In the genomic region with DNA sequence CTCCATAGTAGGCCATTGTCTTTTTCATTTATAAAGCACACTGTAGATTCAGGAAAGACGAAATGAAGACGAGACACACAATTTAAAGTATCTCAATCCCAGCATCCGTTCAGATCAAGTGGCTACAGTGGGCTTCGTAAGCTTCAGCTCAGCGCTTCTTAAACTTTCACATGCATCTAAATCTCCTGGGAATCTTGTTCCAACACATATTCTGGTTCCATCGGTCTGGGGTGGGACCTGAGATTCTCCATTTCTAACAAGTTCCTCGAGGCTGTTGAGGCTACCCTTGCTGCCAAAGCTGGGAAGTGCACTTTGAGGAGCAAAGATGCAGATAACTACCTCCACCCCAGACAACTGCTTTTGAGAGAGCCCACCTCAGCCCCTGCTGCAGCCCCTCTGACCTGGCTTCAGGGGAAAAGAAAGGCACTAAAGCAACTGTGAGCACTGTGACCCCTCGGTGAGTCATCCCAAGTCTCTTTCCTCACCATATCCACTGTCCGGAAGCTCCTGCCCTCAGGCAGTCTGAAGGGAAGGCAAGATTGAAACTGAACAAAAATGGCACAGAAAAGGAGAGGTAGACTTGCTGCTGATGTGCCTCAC, we compare ENCODE assay signal across 10 cellular contexts.
DNase-seq lines count a peak whose midpoint lies in the region; TF ChIP-seq lines count a peak whose summit lies in the region.
"Had no signal": no experiment of that assay in that cellular context is flagged by ENCODE, and none has a peak within 500 bp of the region (broad histone marks: within the 10 kb centered on the region; RNA-seq: fewer than 3 reads in every experiment).

No MANE protein-coding gene starts in this region.

- H2BK5ac ChIP-seq in H9 (ENCODE audit: insufficient read length, low read length): no peak overlapping the region

- no peaks in the 10 kb centered on the region for H3K27me3 Mint-ChIP-seq in H9 (ENCODE audit: low read depth)
- peaks cover 6% of the 10 kb centered on the region for H3K27me3 Mint-ChIP-seq in T-helper 2 cell treated with Interferon-gamma antibody and Interleukin-4, amounts not matched to agents 5 μg/mL and 100 μg/mL, for 36 hours (ENCODE audit: low read depth)

- no peaks in the 10 kb centered on the region for H3K79me1 ChIP-seq in H9 (ENCODE audit: insufficient read depth, low read depth, low read length, poor library complexity, severe bottlenecking)

- H2BK12ac ChIP-seq in H9 (ENCODE audit: insufficient read length, low read depth, low read length): no peak overlapping the region

- peaks cover 23 to 29% of the 10 kb centered on the region in 2 experiments for H3K4me1 Mint-ChIP-seq in H9
- peaks cover 14% of the 10 kb centered on the region for H3K4me1 Mint-ChIP-seq in T-helper 2 cell treated with Interferon-gamma antibody and Interleukin-4, amounts not matched to agents 5 μg/mL and 100 μg/mL, for 36 hours (ENCODE audit: low read depth)

- no peaks in the 10 kb centered on the region for H4K20me1 ChIP-seq in H9 (ENCODE audit: control insufficient read depth, insufficient read depth, insufficient read length)

- no peak overlapping the region for H3K18ac ChIP-seq in H9 (ENCODE audit: insufficient read length, low read depth, low read length)

- no peak overlapping the region for H3K4ac ChIP-seq in H9 (ENCODE audit: low read depth, low read length)

- no peak overlapping the region for H3K56ac ChIP-seq in H9 (ENCODE audit: insufficient read length, low read depth, low read length)

- H3K9me3 Mint-ChIP-seq in H9: no peaks in the 10 kb centered on the region
- H3K9me3 Mint-ChIP-seq in T-helper 2 cell treated with Interferon-gamma antibody and Interleukin-4, amounts not matched to agents 5 μg/mL and 100 μg/mL, for 36 hours: no peaks in the 10 kb centered on the region
- H3K9me3 Mint-ChIP-seq: T-cell had no signal

- no peak overlapping the region for H4K8ac ChIP-seq in H9 (replicated peaks; ENCODE audit: insufficient read length, low read depth, low read length)

- H4K91ac ChIP-seq in H9 (ENCODE audit: insufficient read length, low read depth, low read length): no peak overlapping the region

- no peak overlapping the region for H3K9ac ChIP-seq in H9 (ENCODE audit: extremely low read depth, insufficient read length, low read length)

- peak overlapping the region; percentile 41; the same call in 1 of the 2 replicates for H3K14ac ChIP-seq in H9 (ENCODE audit: insufficient read depth, low read length)

- peaks cover 2% of the 10 kb centered on the region for H3K23me2 ChIP-seq in H9 (ENCODE audit: insufficient read length, low read depth, low read length, poor library complexity, severe bottlenecking)

- no CpG with 5 or more reads among the region's 9 CpGs for WGBS in H9 (ENCODE audit: extremely low coverage, insufficient read length, low lambda C conversion rate)

- H2AFZ ChIP-seq in H9 (ENCODE audit: low read length): no peak overlapping the region

- no peak overlapping the region for H3T11ph ChIP-seq in H9 (ENCODE audit: low read length)

- no peak overlapping the region for H2BK120ac ChIP-seq in H9 (ENCODE audit: low read depth, low read length, poor library complexity, severe bottlenecking)

- H2AK5ac ChIP-seq in H9 (ENCODE audit: insufficient read length, low read length): no peak overlapping the region

- no peak overlapping the region for H4K5ac ChIP-seq in H9 (ENCODE audit: insufficient read length, low read depth, low read length)

- H3K4me2 ChIP-seq in H9 (ENCODE audit: insufficient read depth, insufficient read length, low read length): peak overlapping the region; percentile 46

- no peaks in the 10 kb centered on the region for H3K27me3 ChIP-seq in H9 (ENCODE audit: insufficient read depth, low read length)

- H3K23ac ChIP-seq in H9 (ENCODE audit: insufficient read length, low read depth, low read length): no peak overlapping the region

- no peaks in the 10 kb centered on the region for H3K36me3 Mint-ChIP-seq in H9 (ENCODE audit: insufficient read depth in 1 of 3, low read depth in 3 of 3)
- no peaks in the 10 kb centered on the region for H3K36me3 Mint-ChIP-seq in T-helper 2 cell treated with Interferon-gamma antibody and Interleukin-4, amounts not matched to agents 5 μg/mL and 100 μg/mL, for 36 hours (ENCODE audit: low read depth)
- H3K36me3 Mint-ChIP-seq: T-cell had no signal

- DNase-seq in 8988T: peak; percentile 26
- peak; percentile 37 for DNase-seq in H9
- DNase-seq in UCSD-AML1 (lab: John Stamatoyannopoulos, UW; ENCODE audit: unreplicated experiment): peak; percentile 19
- peak; percentile 45 for DNase-seq in hepatic stellate cell (ENCODE audit: low spot score)
- DNase-seq in activated CD4-positive, alpha-beta T cell treated with anti-CD3 and anti-CD28 coated beads for 4 hours: no peak
- DNase-seq in NCI-H1092 treated with DMSO at 0.1 percent for 48 hours (lab: John Stamatoyannopoulos, UW): no peak
- DNase-seq in NCI-H748 treated with DMSO at 0.1 percent for 48 hours (lab: John Stamatoyannopoulos, UW): no peak
- no peak for DNase-seq in T-helper 2 cell treated with Interferon-gamma antibody and Interleukin-4, amounts not matched to agents 5 μg/mL and 100 μg/mL, for 36 hours (ENCODE audit: low spot score)
- DNase-seq: effector CD8-positive, alpha-beta T cell had no signal

- H3K27ac ChIP-seq in H9 (ENCODE audit: insufficient read length, low read depth, low read length): no peak overlapping the region

- TF ChIP-seq CTCF in H9 (conservative IDR thresholded peaks at IDR 0.05): peak; percentile 23; the same call in 1 of the 3 replicates

- H3K4me1 ChIP-seq in H9 (ENCODE audit: insufficient read depth, low read length): peaks cover 2% of the 10 kb centered on the region; the same call in 1 of the 2 replicates

- peak overlapping the region in 2 of 3 experiments; percentile 37 to 63; a peak in 2 of 7 replicates for H3K27ac Mint-ChIP-seq in H9
- H3K27ac Mint-ChIP-seq in T-helper 2 cell treated with Interferon-gamma antibody and Interleukin-4, amounts not matched to agents 5 μg/mL and 100 μg/mL, for 36 hours: no peak overlapping the region
- H3K27ac Mint-ChIP-seq: T-cell had no signal

- H2BK15ac ChIP-seq in H9 (ENCODE audit: low read depth, low read length): no peak overlapping the region

- H2BK20ac ChIP-seq in H9 (ENCODE audit: low read depth, low read length, poor library complexity, severe bottlenecking): no peak overlapping the region

- 0 out of 5 replicates have a peak overlapping the region, but pooled peaks of 1 of the 2 experiments have one; percentile 51 for H3K4me3 Mint-ChIP-seq in H9
- H3K4me3 Mint-ChIP-seq in T-helper 2 cell treated with Interferon-gamma antibody and Interleukin-4, amounts not matched to agents 5 μg/mL and 100 μg/mL, for 36 hours: no peak overlapping the region

- no peaks in the 10 kb centered on the region for H3K9me3 ChIP-seq in H9 (ENCODE audit: control insufficient read depth, low read depth, low read length)

- H3K79me2 ChIP-seq in H9 (ENCODE audit: insufficient read depth, low read length): no peaks in the 10 kb centered on the region

Comparison
In these comparisons a context has a peak if more than half of its experiments do, and no peak if none do; other contexts are left out.
1. DNase-seq: peak in 8988T (single experiment), H9 (single experiment), UCSD-AML1 (single experiment) and hepatic stellate cell (single experiment); none in activated CD4-positive, alpha-beta T cell treated with anti-CD3 and anti-CD28 coated beads for 4 hours (0 of 2), NCI-H1092 treated with DMSO at 0.1 percent for 48 hours (single experiment), NCI-H748 treated with DMSO at 0.1 percent for 48 hours (single experiment) and T-helper 2 cell treated with Interferon-gamma antibody and Interleukin-4, amounts not matched to agents 5 μg/mL and 100 μg/mL, for 36 hours (single experiment).